8 cellular contexts compared by ENCODE assay signal in the genomic region with DNA sequence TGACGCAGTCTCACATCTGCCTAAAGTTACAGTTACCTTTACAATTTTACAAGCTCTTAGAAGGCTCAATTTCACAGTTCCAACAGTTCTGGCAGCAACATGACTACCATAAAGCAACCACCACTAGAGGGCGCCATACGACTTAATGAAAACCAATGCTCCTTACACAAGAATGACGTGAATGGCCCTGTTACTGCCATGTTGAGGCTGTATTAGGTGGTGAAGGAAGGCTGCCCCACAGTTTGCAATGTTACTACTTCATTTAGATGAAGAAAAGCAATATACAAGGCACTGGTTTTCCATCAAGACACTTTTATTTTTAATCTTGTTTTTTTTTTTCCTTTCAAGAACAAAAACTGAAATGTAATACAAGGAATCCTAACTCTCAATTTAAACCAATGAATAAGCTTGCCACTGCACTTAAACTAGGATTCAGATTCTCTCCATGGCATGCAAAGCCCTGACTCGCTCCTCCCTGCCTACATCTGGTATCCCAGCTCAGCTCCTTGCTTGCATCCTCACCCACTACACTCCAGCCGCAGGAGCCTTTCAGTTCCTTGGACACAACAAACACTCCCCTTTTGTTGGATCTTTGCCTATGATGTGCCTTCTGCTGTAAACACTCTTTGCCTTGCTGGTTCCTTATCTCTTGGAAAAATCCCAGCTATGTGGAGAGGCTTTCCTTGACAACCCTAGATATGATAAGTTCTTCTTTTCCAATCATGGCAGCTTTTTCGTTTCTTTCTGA.
A peak's percentile ranks its signal among the peaks of the same experiment; 100 is the strongest.
DNase-seq lines count a peak whose midpoint lies in the region; ATAC-seq and TF ChIP-seq lines count a peak whose summit lies in the region.

No MANE protein-coding gene starts in this region.

- no peak overlapping the region for H3K4me2 ChIP-seq in OCI-LY1 (ENCODE audit: low read length)

- no peaks in the 10 kb centered on the region for H3K79me2 ChIP-seq in OCI-LY1 (ENCODE audit: insufficient read depth, low read length)

- no peaks in the 10 kb centered on the region for H3K27me3 Mint-ChIP-seq in natural killer cell treated with Interleukin-12 subunit alpha and Interleukin-12 subunit beta and Interleukin-15 and Interleukin-18, amount 100 ng/mL, for 72 hours

- WGBS in esophagus squamous epithelium, 2 donors, result 48 to 51% methylated on average over 7 of the region's 7 CpGs

- H3K9me3 ChIP-seq in OCI-LY1 (ENCODE audit: low read length) (no peaks in the 10 kb centered on the region), esophagus squamous epithelium (no peaks in the 10 kb centered on the region)

- no peak overlapping the region for H3K27ac ChIP-seq in OCI-LY1 (ENCODE audit: low read depth, low read length, poor library complexity, severe bottlenecking)
- H3K27ac ChIP-seq in esophagus squamous epithelium, result no peak overlapping the region

- no peaks in the 10 kb centered on the region for H3K36me3 Mint-ChIP-seq in natural killer cell treated with Interleukin-12 subunit alpha and Interleukin-12 subunit beta and Interleukin-15 and Interleukin-18, amount 100 ng/mL, for 72 hours

- DNase-seq in DMS53 treated with DMSO at 0.1 percent for 48 hours (lab: John Stamatoyannopoulos, UW; ENCODE audit: unreplicated experiment) (peak; percentile 14), HUDEP-2 (lab: John Stamatoyannopoulos, UW; ENCODE audit: unreplicated experiment in 76 of 76) (peak in 74 of 76 experiments; percentile 1 to 84 (median 62)), esophagus squamous epithelium (lab: John Stamatoyannopoulos, UW) (no peak)
- DNase-seq in activated CD8-positive, alpha-beta memory T cell treated with anti-CD3 and anti-CD28 coated beads, Interleukin-2, amount 50 U/mL, for 48 hours, result peak; percentile 90
- peak; percentile 75 for DNase-seq in natural killer cell treated with Interleukin-12 subunit alpha and Interleukin-12 subunit beta and Interleukin-15 and Interleukin-18, amount 100 ng/mL, for 72 hours (ENCODE audit: low spot score)
- DNase-seq in stimulated activated naive CD4-positive, alpha-beta T cell treated with Interleukin-2 at 50 U/mL for 16 hours (lab: John Stamatoyannopoulos, UW), result peak; percentile 64

- H3K27ac Mint-ChIP-seq in natural killer cell treated with Interleukin-12 subunit alpha and Interleukin-12 subunit beta and Interleukin-15 and Interleukin-18, amount 100 ng/mL, for 72 hours, result no peak overlapping the region

- H3K4me3 Mint-ChIP-seq in natural killer cell treated with Interleukin-12 subunit alpha and Interleukin-12 subunit beta and Interleukin-15 and Interleukin-18, amount 100 ng/mL, for 72 hours, result no peak overlapping the region

- no peaks in the 10 kb centered on the region for H3F3A ChIP-seq in OCI-LY1 (ENCODE audit: insufficient read depth, low read length)

- H3K9ac ChIP-seq in OCI-LY1 (ENCODE audit: low read length), result no peak overlapping the region

- TF ChIP-seq CTCF in OCI-LY1 (IDR thresholded peaks at IDR 0.05; ENCODE audit: low read length) (peak; percentile 77; the same call in 1 of the 2 replicates), esophagus squamous epithelium (IDR thresholded peaks at IDR 0.05) (peak; percentile 47 to 73 (median 62))

- H4K20me1 ChIP-seq in OCI-LY1 (ENCODE audit: insufficient read depth, low read length), result no peaks in the 10 kb centered on the region

- no peaks in the 10 kb centered on the region for H3K9me2 ChIP-seq in OCI-LY1 (ENCODE audit: low read depth, low read length)

- peak; percentile 96 for ATAC-seq in GM21526 (IDR thresholded peaks at IDR 0.05; ENCODE audit: low FRiP score, unreplicated experiment)
- ATAC-seq in natural killer cell treated with Interleukin-12 subunit alpha and Interleukin-12 subunit beta and Interleukin-15 and Interleukin-18, amount 100 ng/mL, for 72 hours, result peak; percentile 72 to 79

- TF ChIP-seq POLR2A in esophagus squamous epithelium (IDR thresholded peaks at IDR 0.05), result no peak

- no peaks in the 10 kb centered on the region for H3K9me3 Mint-ChIP-seq in natural killer cell treated with Interleukin-12 subunit alpha and Interleukin-12 subunit beta and Interleukin-15 and Interleukin-18, amount 100 ng/mL, for 72 hours

- peaks cover 4 to 5% of the 10 kb centered on the region in 2 donors for H3K4me1 Mint-ChIP-seq in natural killer cell treated with Interleukin-12 subunit alpha and Interleukin-12 subunit beta and Interleukin-15 and Interleukin-18, amount 100 ng/mL, for 72 hours (ENCODE audit: low read depth in 2 of 2)

- no peak overlapping the region for H2AFZ ChIP-seq in OCI-LY1 (ENCODE audit: low read length)

- no peaks in the 10 kb centered on the region for H3K27me3 ChIP-seq in OCI-LY1 (ENCODE audit: insufficient read depth, low read length)
- H3K27me3 ChIP-seq in esophagus squamous epithelium, result no peaks in the 10 kb centered on the region

- H3K4me1 ChIP-seq in OCI-LY1 (ENCODE audit: insufficient read depth, low read length, severe bottlenecking) (peaks cover 1% of the 10 kb centered on the region), esophagus squamous epithelium (peaks cover 0 to 3% (median 0%) of the 10 kb centered on the region in 3 donors)

- H3K4me3 ChIP-seq in OCI-LY1 (ENCODE audit: low read depth, low read length, poor library complexity, severe bottlenecking), result no peak overlapping the region
- H3K4me3 ChIP-seq in esophagus squamous epithelium, result no peak overlapping the region

- intact Hi-C loops in esophagus squamous epithelium (cut with DNase I), result no loop called here

- H3K36me3 ChIP-seq in OCI-LY1 (ENCODE audit: insufficient read depth, low read length) (no peaks in the 10 kb centered on the region), esophagus squamous epithelium (peaks cover 0 to 4% (median 0%) of the 10 kb centered on the region in 3 donors)
